ENCODE assay signal across 8 cellular contexts in the genomic region with DNA sequence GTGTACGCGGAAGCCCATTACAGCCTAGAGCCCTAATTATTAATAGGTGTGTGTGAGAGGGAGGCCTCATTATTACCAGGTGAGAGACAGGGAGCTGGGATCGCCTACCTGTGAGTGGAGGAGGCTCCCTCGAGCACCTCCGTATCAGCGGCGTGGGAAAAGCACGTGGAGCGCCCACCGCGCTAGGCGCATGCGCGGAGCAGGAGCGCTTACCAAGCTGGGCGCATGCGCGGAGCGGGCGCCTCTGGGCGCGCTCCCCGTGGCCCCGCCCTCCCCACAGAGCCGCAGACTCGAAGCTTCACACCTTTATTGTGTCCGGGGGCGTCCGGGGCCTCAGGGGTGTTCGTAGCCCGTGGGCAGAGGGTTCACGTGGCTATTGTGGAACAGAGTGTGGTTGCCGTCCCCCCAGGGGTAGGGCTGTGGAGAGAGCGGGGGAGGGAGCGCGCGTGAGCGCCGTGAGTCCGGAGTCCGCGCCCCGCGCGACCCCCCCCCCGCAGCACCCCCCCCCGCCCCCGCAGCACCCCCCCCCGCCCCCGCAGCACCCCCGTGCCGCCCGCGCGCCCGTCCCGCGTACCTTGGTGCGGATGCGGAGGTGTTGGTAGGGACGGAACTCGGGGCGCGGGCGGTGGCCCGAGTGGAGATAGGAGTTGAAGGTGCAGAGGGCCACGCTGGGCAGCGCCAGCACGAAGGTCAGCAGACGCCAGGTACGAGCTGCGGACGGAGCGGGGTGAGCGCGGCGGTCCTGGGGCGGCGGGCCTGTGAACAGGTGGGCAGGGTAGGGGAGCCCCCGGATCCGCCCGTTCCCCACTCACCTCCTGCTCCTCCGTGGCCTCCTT.
DNase-seq lines count a peak whose midpoint lies in the region; ATAC-seq and TF ChIP-seq lines count a peak whose summit lies in the region.

No MANE protein-coding gene starts in this region.

- TF ChIP-seq CTCF in WERI-Rb-1 (IDR thresholded peaks at IDR 0.05; ENCODE audit: low read depth, low read length) = no peak

- H3K4me3 ChIP-seq in WERI-Rb-1 (ENCODE audit: low read depth, low read length) = no peak overlapping the region

- DNase-seq in AG08395 (ENCODE audit: low spot score) (peak; percentile 93), T-helper 1 cell (peak; percentile 30 to 66 (median 55)), amygdala (lab: John Stamatoyannopoulos, UW) (peak in 40 of 56 donors; percentile 10 to 67 (median 34)), iPS-NIHi7 (ENCODE audit: extremely low spot score) (peak; percentile 62), WERI-Rb-1 (no peak)
- peak; percentile 29 to 50 for DNase-seq in stimulated activated CD4-positive, alpha-beta T cell treated with anti-CD3 and anti-CD28 coated beads, Interleukin-1b, Interleukin-23, amount 100 ng/mL, for 1 hour (ENCODE audit: low read depth in 2 of 2)

- ATAC-seq in HG03469 (IDR thresholded peaks at IDR 0.05; ENCODE audit: unreplicated experiment) = no peak
- ATAC-seq in HG03095 (IDR thresholded peaks at IDR 0.05; ENCODE audit: unreplicated experiment) = no peak

- H3K27ac ChIP-seq in WERI-Rb-1 = no peak overlapping the region

- peaks cover 9% of the 10 kb centered on the region for H3K27me3 ChIP-seq in WERI-Rb-1 (ENCODE audit: insufficient read depth, low read depth, severe bottlenecking)

- H3K36me3 ChIP-seq in WERI-Rb-1 = no peaks in the 10 kb centered on the region

- no peaks in the 10 kb centered on the region for H3K9me3 ChIP-seq in WERI-Rb-1 (ENCODE audit: severe bottlenecking)
